20 cellular contexts compared by ENCODE assay signal in genomic region chr4:66991521-66991920, GRCh38.
"Had no signal": no experiment of that assay in that cellular context is flagged by ENCODE, and none has a peak within 500 bp of the region (broad histone marks: within the 10 kb centered on the region; RNA-seq: fewer than 3 reads in every experiment).

No MANE protein-coding gene starts in this region.

- H3K36me3 Mint-ChIP-seq: stimulated activated naive B cell treated with anti-CD40 and anti-IgM and Interleukin-4, amounts not matched to agents 10 μg/mL and 1 μg/mL and 100 μg/mL, for 72 hours; type B pancreatic cell had no signal

- H3K4me1 ChIP-seq: esophagus squamous epithelium, heart left ventricle, psoas muscle, right lobe of liver, stomach, thyroid gland had no signal

- DNase-seq: effector memory CD8-positive, alpha-beta T cell; esophagus squamous epithelium; heart left ventricle; hippocampal formation; left colon; mesendoderm; naive thymus-derived CD4-positive, alpha-beta T cell; nephron progenitor cell; psoas muscle; retina; right lobe of liver; stimulated activated CD4-positive, alpha-beta T cell treated with anti-CD3 and anti-CD28 coated beads, Interleukin-2, amount 100 ng/mL, for 24 hours; stimulated activated CD4-positive, alpha-beta T cell treated with anti-CD3 and anti-CD28 coated beads, Interleukin-4, amount 100 ng/mL, for 4 hours; stimulated activated naive B cell treated with anti-CD40 and anti-IgM and Interleukin-4, amounts not matched to agents 10 μg/mL and 1 μg/mL and 100 μg/mL, for 72 hours; stomach; thyroid gland had no signal

- H3K36me3 ChIP-seq: esophagus squamous epithelium, heart left ventricle, right lobe of liver, stomach, thyroid gland had no signal

- H3K9me3 ChIP-seq: right lobe of liver, thyroid gland had no signal

- FAIRE-seq: frontal cortex, urothelium cell line had no signal

- ATAC-seq: effector memory CD8-positive, alpha-beta T cell; heart left ventricle; left colon; naive thymus-derived CD4-positive, alpha-beta T cell; psoas muscle; right lobe of liver; stimulated activated naive B cell treated with anti-CD40 and anti-IgM and Interleukin-4, amounts not matched to agents 10 μg/mL and 1 μg/mL and 100 μg/mL, for 72 hours had no signal

- H3K27ac Mint-ChIP-seq: dendritic cell treated with granulocyte-macrophage colony-stimulating factor and Interleukin-4, amounts not matched to agents 40 ng/mL and 50 ng/mL, for 4 days; effector memory CD8-positive, alpha-beta T cell; naive thymus-derived CD4-positive, alpha-beta T cell; nephron progenitor cell; stimulated activated naive B cell treated with anti-CD40 and anti-IgM and Interleukin-4, amounts not matched to agents 10 μg/mL and 1 μg/mL and 100 μg/mL, for 72 hours; type B pancreatic cell had no signal

- H3K4me3 ChIP-seq: esophagus squamous epithelium, heart left ventricle, psoas muscle, right lobe of liver, stomach, thyroid gland had no signal

- H3K27me3 Mint-ChIP-seq: dendritic cell treated with granulocyte-macrophage colony-stimulating factor and Interleukin-4, amounts not matched to agents 40 ng/mL and 50 ng/mL, for 4 days; effector memory CD8-positive, alpha-beta T cell; naive thymus-derived CD4-positive, alpha-beta T cell; stimulated activated naive B cell treated with anti-CD40 and anti-IgM and Interleukin-4, amounts not matched to agents 10 μg/mL and 1 μg/mL and 100 μg/mL, for 72 hours; type B pancreatic cell had no signal

- H3K27me3 ChIP-seq: esophagus squamous epithelium, heart left ventricle, right lobe of liver, stomach, thyroid gland had no signal

- H3K4me3 Mint-ChIP-seq: dendritic cell treated with granulocyte-macrophage colony-stimulating factor and Interleukin-4, amounts not matched to agents 40 ng/mL and 50 ng/mL, for 4 days; effector memory CD8-positive, alpha-beta T cell; naive thymus-derived CD4-positive, alpha-beta T cell; nephron progenitor cell; stimulated activated naive B cell treated with anti-CD40 and anti-IgM and Interleukin-4, amounts not matched to agents 10 μg/mL and 1 μg/mL and 100 μg/mL, for 72 hours; type B pancreatic cell had no signal

- H3K4me1 Mint-ChIP-seq: naive thymus-derived CD4-positive, alpha-beta T cell; nephron progenitor cell; stimulated activated naive B cell treated with anti-CD40 and anti-IgM and Interleukin-4, amounts not matched to agents 10 μg/mL and 1 μg/mL and 100 μg/mL, for 72 hours had no signal
